8 cellular contexts compared by ENCODE assay signal in the genomic region with DNA sequence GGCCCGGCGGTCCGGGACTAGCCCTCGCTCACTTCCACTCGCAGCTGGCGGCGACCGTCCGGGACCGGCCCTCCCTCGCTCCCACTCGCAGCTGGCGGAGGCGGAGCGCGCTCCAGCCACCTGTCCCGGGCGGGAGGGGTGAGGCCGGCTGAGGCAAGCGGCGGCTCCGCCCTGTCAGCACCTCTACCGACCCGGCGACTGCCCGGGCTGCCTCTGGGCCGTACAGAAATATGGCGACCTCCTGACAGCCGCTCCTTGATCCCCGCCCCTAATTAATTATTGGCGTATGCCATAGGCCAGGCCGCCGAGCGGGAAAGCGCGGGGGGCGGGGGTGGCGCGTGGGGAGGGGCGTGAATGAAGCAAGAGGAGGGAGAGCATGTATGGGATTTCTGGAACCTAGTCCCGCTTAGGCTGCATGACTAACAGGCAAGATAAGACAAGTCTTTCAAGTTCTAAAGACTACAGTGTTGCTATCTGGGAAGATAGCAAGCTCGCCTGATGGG. TPM values are rescaled to one million over a fixed set of nuclear protein-coding genes. Genes with fewer than 3 reads are reported as not detected.
DNase-seq lines count a peak whose midpoint lies in the region; ATAC-seq, FAIRE-seq and TF ChIP-seq lines count a peak whose summit lies in the region.

A gene (minus strand): TSS at position 200 of the 503 bp plus-strand sequence. CDS start 243 bp downstream, outside the sequence.

- H2BK20ac ChIP-seq in IMR-90 (ENCODE audit: low read depth, low read length): no peak within 1 kb of the TSS

- no peak within 1 kb of the TSS; the same call in 1 of the 2 replicates for H3K56ac ChIP-seq in IMR-90 (ENCODE audit: extremely low read depth, insufficient read depth, low read length)

- no peaks in the 10 kb centered on the region; the same call in 1 of the 2 replicates for H3K9me1 ChIP-seq in IMR-90 (ENCODE audit: insufficient read depth, low read length)

- peak within 1 kb of the TSS in 7 of 8 donors; percentile 26 to 88 (median 70) for H3K27ac Mint-ChIP-seq in CD8-positive, alpha-beta memory T cell
- no peak within 1 kb of the TSS for H3K27ac Mint-ChIP-seq in activated naive CD4-positive, alpha-beta T cell treated with anti-CD3 and anti-CD28 coated beads for 36 hours
- H3K27ac Mint-ChIP-seq in neural progenitor cell: no peak within 1 kb of the TSS

- 27% methylated on average over 19 of the region's 42 CpGs; no CpG with 5 or more reads in 1 of the 2 experiments for WGBS in IMR-90 (ENCODE audit: extremely low coverage in 2 of 2, insufficient read length in 1 of 2), 2 experiments

- peaks cover 4% of the 10 kb centered on the region for H3K4me1 ChIP-seq in CD8-positive, alpha-beta memory T cell (ENCODE audit: insufficient read depth, low read length)
- H3K4me1 ChIP-seq in IMR-90 (ENCODE audit: control insufficient read depth, insufficient read depth, low read length): no peaks in the 10 kb centered on the region
- H3K4me1 ChIP-seq in RWPE2 (ENCODE audit: insufficient read depth, poor library complexity, severe bottlenecking): peaks cover 6% of the 10 kb centered on the region
- no peaks in the 10 kb centered on the region for H3K4me1 ChIP-seq in neural progenitor cell

- FAIRE-seq in frontal cortex (lab: Jason Lieb, UNC): no peak

- TF ChIP-seq CTCF in IMR-90 (conservative IDR thresholded peaks at IDR 0.05; ENCODE audit: low read depth, low read length): no peak
- TF ChIP-seq CTCF in RWPE2 (IDR thresholded peaks at IDR 0.05; ENCODE audit: poor library complexity, severe bottlenecking): no peak
- no peak for TF ChIP-seq CTCF in neural progenitor cell (IDR thresholded peaks at IDR 0.05)

- no peak within 1 kb of the TSS for H3K18ac ChIP-seq in IMR-90 (ENCODE audit: low read depth, low read length)

- H3K4me1 Mint-ChIP-seq in CD8-positive, alpha-beta memory T cell: peaks cover 7 to 17% (median 12%) of the 10 kb centered on the region in 3 donors
- H3K4me1 Mint-ChIP-seq in activated naive CD4-positive, alpha-beta T cell treated with anti-CD3 and anti-CD28 coated beads for 36 hours (ENCODE audit: low read depth): peaks cover 8% of the 10 kb centered on the region
- H3K4me1 Mint-ChIP-seq in neural progenitor cell: peaks cover 6% of the 10 kb centered on the region

- H3K36me3 ChIP-seq in CD8-positive, alpha-beta memory T cell (ENCODE audit: insufficient read depth, low read length): no peaks in the 10 kb centered on the region
- H3K36me3 ChIP-seq in IMR-90 (ENCODE audit: control insufficient read depth, insufficient read depth, low read length): no peaks in the 10 kb centered on the region
- H3K36me3 ChIP-seq in RWPE2 (ENCODE audit: low read depth): no peaks in the 10 kb centered on the region
- no peaks in the 10 kb centered on the region for H3K36me3 ChIP-seq in neural progenitor cell

- H3K27ac ChIP-seq in CD8-positive, alpha-beta memory T cell (ENCODE audit: low read depth, low read length): no peak within 1 kb of the TSS
- H3K27ac ChIP-seq in IMR-90 (ENCODE audit: insufficient read depth, low read length) (peak within 1 kb of the TSS; percentile 36), RWPE2 (ENCODE audit: poor library complexity, severe bottlenecking) (peak within 1 kb of the TSS; percentile 54), neural progenitor cell (no peak within 1 kb of the TSS)

- BruUV-seq in IMR-90 (replicated peaks; lab: Mats Ljungman, UMichigan): no TSS peak

- no peaks in the 10 kb centered on the region for H3K79me2 ChIP-seq in neural progenitor cell (ENCODE audit: low read depth)

- no peak within 1 kb of the TSS for H2AK5ac ChIP-seq in IMR-90 (ENCODE audit: low read depth, low read length)

- DNase-seq in CD8-positive, alpha-beta memory T cell: peak; percentile 22 to 70 (median 47)
- DNase-seq in IMR-90 (peak; percentile 81), RWPE2 (ENCODE audit: low spot score) (peak; percentile 77), frontal cortex (ENCODE audit: low spot score in 2 of 2) (peak; percentile 36 to 54), neural progenitor cell (ENCODE audit: low spot score) (peak; percentile 80), stromal cell of bone marrow (ENCODE audit: low read depth) (peak; percentile 63)
- peak; percentile 79 for DNase-seq in activated naive CD4-positive, alpha-beta T cell treated with anti-CD3 and anti-CD28 coated beads for 36 hours

- H3K9me3 Mint-ChIP-seq in CD8-positive, alpha-beta memory T cell: peaks cover 0 to 3% (median 0%) of the 10 kb centered on the region in 5 donors
- no peaks in the 10 kb centered on the region for H3K9me3 Mint-ChIP-seq in activated naive CD4-positive, alpha-beta T cell treated with anti-CD3 and anti-CD28 coated beads for 36 hours
- peaks cover 8% of the 10 kb centered on the region for H3K9me3 Mint-ChIP-seq in neural progenitor cell

- H4K91ac ChIP-seq in IMR-90 (ENCODE audit: insufficient read depth, low read depth, low read length): peak within 1 kb of the TSS; percentile 33; the same call in 1 of the 2 replicates

- ATAC-seq in GM21515 (IDR thresholded peaks at IDR 0.05; ENCODE audit: unreplicated experiment) (peak; percentile 93), IMR-90 (ENCODE audit: low read depth) (peak; percentile 92), RWPE2 (ENCODE audit: low read depth) (peak; percentile 95)

- H3K27me3 ChIP-seq in CD8-positive, alpha-beta memory T cell (ENCODE audit: insufficient read depth, low read length, poor library complexity, severe bottlenecking): no peaks in the 10 kb centered on the region
- H3K27me3 ChIP-seq in IMR-90 (ENCODE audit: control insufficient read depth, insufficient read depth, low read length) (peaks cover 6% of the 10 kb centered on the region), RWPE2 (ENCODE audit: insufficient read depth, poor library complexity, severe bottlenecking) (no peaks in the 10 kb centered on the region), neural progenitor cell (peaks cover 8% of the 10 kb centered on the region)

- TF ChIP-seq RAD21 in IMR-90 (IDR thresholded peaks at IDR 0.05; ENCODE audit: low read length): no peak

- CTCF ChIA-PET in CD8-positive, alpha-beta memory T cell (lab: Charles Lee): interaction anchor here (1.0 to 1.7 kb wide), 3 partner anchors 8 to 777 kb away, joined by 3 to 6 read pairs (median 3); a partner anchor contains a TSS
- CTCF ChIA-PET in IMR-90 (lab: Yijun Ruan, JAX): no interaction called here
- CTCF ChIA-PET in activated naive CD4-positive, alpha-beta T cell treated with anti-CD3 and anti-CD28 coated beads for 36 hours (lab: Charles Lee): interaction anchor here (1.8 to 2.5 kb wide), 2 partner anchors 11 to 325 kb away, joined by 6 to 7 read pairs; no protein-coding TSS in a partner anchor

- peak within 1 kb of the TSS; percentile 77 for H3K9ac ChIP-seq in IMR-90 (ENCODE audit: low read depth, low read length)
- no peak within 1 kb of the TSS for H3K9ac ChIP-seq in neural progenitor cell

- no peak within 1 kb of the TSS for H4K5ac ChIP-seq in IMR-90 (ENCODE audit: low read depth, low read length)

- peak within 1 kb of the TSS; percentile 94 for H2AK9ac ChIP-seq in IMR-90 (replicated peaks; ENCODE audit: low read depth, low read length, poor library complexity)

- intact Hi-C loops in IMR-90 (cut with micrococcal nuclease): no loop called here
- intact Hi-C loops in activated naive CD4-positive, alpha-beta T cell treated with anti-CD3 and anti-CD28 coated beads for 36 hours (cut with micrococcal nuclease): loop anchor here (1.0 to 5.0 kb wide), 3 partner anchors 118 to 628 kb away; a partner anchor contains a TSS

- no peak within 1 kb of the TSS for H3K14ac ChIP-seq in IMR-90 (replicated peaks; ENCODE audit: low read depth, low read length)

- H3K9me3 ChIP-seq in CD8-positive, alpha-beta memory T cell (ENCODE audit: low read length): no peaks in the 10 kb centered on the region
- H3K9me3 ChIP-seq in IMR-90 (ENCODE audit: control insufficient read depth, insufficient read depth, low read length) (no peaks in the 10 kb centered on the region), RWPE2 (ENCODE audit: severe bottlenecking) (no peaks in the 10 kb centered on the region), neural progenitor cell (ENCODE audit: low read depth) (peaks cover 6% of the 10 kb centered on the region)

- TF ChIP-seq POLR2A in IMR-90 (IDR thresholded peaks at IDR 0.05; ENCODE audit: low read depth, low read length): peak; percentile 34; the same call in 1 of the 2 replicates

- dilution Hi-C loops in IMR-90 (cut with HindIII; ENCODE audit: low sequenced_read_pairs, unreplicated experiment): no loop called here

- no peaks in the 10 kb centered on the region for H3K36me3 Mint-ChIP-seq in CD8-positive, alpha-beta memory T cell
- peaks cover 5% of the 10 kb centered on the region for H3K36me3 Mint-ChIP-seq in activated naive CD4-positive, alpha-beta T cell treated with anti-CD3 and anti-CD28 coated beads for 36 hours (ENCODE audit: low read depth)
- peaks cover 2% of the 10 kb centered on the region for H3K36me3 Mint-ChIP-seq in neural progenitor cell

- H3K23ac ChIP-seq in IMR-90 (ENCODE audit: low read depth, low read length): peak within 1 kb of the TSS; percentile 84

- H3K4me2 ChIP-seq in IMR-90 (ENCODE audit: low read depth, low read length): peak within 1 kb of the TSS; percentile 62
- H3K4me2 ChIP-seq in neural progenitor cell: peak within 1 kb of the TSS; percentile 79

- POLR2A ChIA-PET in CD8-positive, alpha-beta memory T cell (lab: Charles Lee): no interaction called here
- POLR2A ChIA-PET in IMR-90 (lab: Charles Lee; ENCODE audit: unreplicated experiment): interaction anchor here (0.5 kb wide), 1 partner anchor 77 kb away, joined by 13 read pairs; no protein-coding TSS in a partner anchor

- H2AFZ ChIP-seq in IMR-90 (replicated peaks; ENCODE audit: low read length, poor library complexity): peak within 1 kb of the TSS; percentile 86
- peak within 1 kb of the TSS; percentile 63 for H2AFZ ChIP-seq in neural progenitor cell (replicated peaks)

- no peaks in the 10 kb centered on the region for H3F3A ChIP-seq in neural progenitor cell (ENCODE audit: low read depth)

- H3K79me1 ChIP-seq in IMR-90 (ENCODE audit: low read depth in 1 of 2, low read length in 2 of 2): peaks cover 0 to 14% of the 10 kb centered on the region in 2 experiments; a peak in 1 of 4 replicates

- no peak within 1 kb of the TSS for H2BK15ac ChIP-seq in IMR-90 (ENCODE audit: low read depth, low read length)

- H3K4ac ChIP-seq in IMR-90 (ENCODE audit: low read depth, low read length): peak within 1 kb of the TSS; percentile 59; the same call in 1 of the 2 replicates

- no peak within 1 kb of the TSS for H2BK120ac ChIP-seq in IMR-90 (ENCODE audit: low read depth, low read length)

- peak within 1 kb of the TSS in 1 of 2 experiments; percentile 52; a peak in 1 of 4 replicates for H4K8ac ChIP-seq in IMR-90 (ENCODE audit: low read depth in 2 of 2, low read length in 2 of 2)

- peaks cover 18% of the 10 kb centered on the region; the same call in 1 of the 2 replicates for H4K20me1 ChIP-seq in IMR-90 (ENCODE audit: insufficient read depth, low read length)
- H4K20me1 ChIP-seq in neural progenitor cell (ENCODE audit: low read depth): no peaks in the 10 kb centered on the region

- in situ Hi-C loops in IMR-90 (cut with MboI; ENCODE audit: low sequenced_read_pairs): no loop called here

- peaks cover 0 to 7% of the 10 kb centered on the region in 2 donors for H3K27me3 Mint-ChIP-seq in CD8-positive, alpha-beta memory T cell
- no peaks in the 10 kb centered on the region for H3K27me3 Mint-ChIP-seq in activated naive CD4-positive, alpha-beta T cell treated with anti-CD3 and anti-CD28 coated beads for 36 hours (ENCODE audit: low read depth)
- peaks cover 5% of the 10 kb centered on the region for H3K27me3 Mint-ChIP-seq in neural progenitor cell (ENCODE audit: insufficient read depth, low read depth)

- peak within 1 kb of the TSS; percentile 75 to 87 (median 83) for H3K4me3 Mint-ChIP-seq in CD8-positive, alpha-beta memory T cell
- peak within 1 kb of the TSS; percentile 72 for H3K4me3 Mint-ChIP-seq in activated naive CD4-positive, alpha-beta T cell treated with anti-CD3 and anti-CD28 coated beads for 36 hours
- H3K4me3 Mint-ChIP-seq in neural progenitor cell: peak within 1 kb of the TSS; percentile 91

- peak within 1 kb of the TSS; percentile 11 for H2BK5ac ChIP-seq in IMR-90 (ENCODE audit: low read depth, low read length, poor library complexity, severe bottlenecking)

- H3K4me3 ChIP-seq in CD8-positive, alpha-beta memory T cell (ENCODE audit: low read length): peak within 1 kb of the TSS; percentile 58
- H3K4me3 ChIP-seq in IMR-90 (ENCODE audit: insufficient read depth, low read depth, low read length) (peak within 1 kb of the TSS; percentile 62), RWPE2 (ENCODE audit: severe bottlenecking) (peak within 1 kb of the TSS; percentile 46), neural progenitor cell (peak within 1 kb of the TSS; percentile 58)

RNA-seq across cellular contexts. Expression of the gene that starts here (rescaled TPM):
- 10 to 100 TPM in 1 of 2 experiments, 1 to 10 TPM in 1; 10.0 to 11.3 TPM for total RNA-seq in CD8-positive, alpha-beta memory T cell
- 4.7 TPM for polyA plus RNA-seq in CD8-positive, alpha-beta memory T cell
- total RNA-seq in IMR-90 (2012; rRNA removed): 33.1 and 34.2 TPM in 2 replicates
- 13.6 and 17.5 TPM in 2 replicates for polyA plus RNA-seq in IMR-90 (2012; rRNA removed)
- polyA plus RNA-seq in IMR-90 (2012; cell fraction: cytosol; rRNA removed): 3.7 and 4.5 TPM in 2 replicates
- polyA plus RNA-seq in IMR-90 (2012; cell fraction: nucleus; rRNA removed; ENCODE audit: low replicate concordance): 4.6 and 29.1 TPM in 2 replicates
- total RNA-seq in activated naive CD4-positive, alpha-beta T cell treated with anti-CD3 and anti-CD28 coated beads for 36 hours: 10 to 100 TPM; 11.2 to 11.7 TPM
- total RNA-seq in frontal cortex: 4.1 TPM
- 4.2 and 7.6 TPM in 2 replicates for total RNA-seq in neural progenitor cell (ENCODE audit: low replicate concordance)

Comparison
In these comparisons a context has a peak if more than half of its experiments do, and no peak if none do; other contexts are left out.
1. H3K27ac ChIP-seq: peak in IMR-90 (single experiment) and RWPE2 (single experiment); none in CD8-positive, alpha-beta memory T cell (single experiment) and neural progenitor cell (single experiment).
2. H3K27ac Mint-ChIP-seq: peak in CD8-positive, alpha-beta memory T cell (7 of 8); none in activated naive CD4-positive, alpha-beta T cell treated with anti-CD3 and anti-CD28 coated beads for 36 hours (single experiment) and neural progenitor cell (single experiment).
3. Peak in every context shown above with its lines, with median percentiles within 50 percentile points of each other: DNase-seq, H3K4me3 ChIP-seq, H3K4me3 Mint-ChIP-seq and ATAC-seq.